Comparison of ENCODE assay signal across 8 cellular contexts in the genomic region with DNA sequence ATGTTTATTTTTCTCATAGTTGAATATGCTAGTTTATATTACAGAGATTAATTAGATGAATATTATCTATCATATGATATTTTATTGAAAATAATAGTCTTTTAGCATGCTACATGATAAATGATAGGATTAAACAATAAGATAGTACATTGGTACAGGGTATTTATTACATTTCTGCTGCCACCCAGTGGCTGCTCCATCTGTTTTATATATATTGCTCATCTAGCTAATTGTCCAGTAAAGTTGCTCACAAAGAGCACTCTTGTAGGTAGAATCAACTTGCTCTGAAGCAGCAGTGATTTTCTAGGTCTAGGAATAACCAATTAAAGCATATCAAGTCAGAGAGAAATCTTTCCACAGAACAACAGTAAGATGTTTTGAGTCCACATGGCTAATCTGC.
DNase-seq lines count a peak whose midpoint lies in the region; ATAC-seq and TF ChIP-seq lines count a peak whose summit lies in the region.

No MANE protein-coding gene starts in this region.

- no peaks in the 10 kb centered on the region for H3K9me2 ChIP-seq in SU-DHL-6 (replicated peaks; ENCODE audit: insufficient read depth, low read length)

- H3K4me3 ChIP-seq in BE2C (ENCODE audit: low read depth, low read length), result no peak overlapping the region
- H3K4me3 ChIP-seq in SU-DHL-6 (ENCODE audit: insufficient read depth, low read length, poor library complexity, severe bottlenecking), result no peak overlapping the region

- H3K9me3 ChIP-seq in BE2C, result no peaks in the 10 kb centered on the region
- H3K9me3 ChIP-seq in SU-DHL-6 (ENCODE audit: insufficient read depth, low read length), result no peaks in the 10 kb centered on the region

- H3K4me1 ChIP-seq in BE2C, result no peaks in the 10 kb centered on the region

- H3K36me3 ChIP-seq in BE2C (no peaks in the 10 kb centered on the region), SU-DHL-6 (ENCODE audit: low read length) (no peaks in the 10 kb centered on the region)

- no peaks in the 10 kb centered on the region for H3F3A ChIP-seq in SU-DHL-6 (ENCODE audit: insufficient read depth)

- DNase-seq in BE2C (no peak), iris pigment epithelial cell (ENCODE audit: low read depth) (peak; percentile 12), NCI-H774 (lab: John Stamatoyannopoulos, UW) (no peak)

- no peak overlapping the region for H3K27ac ChIP-seq in SU-DHL-6 (ENCODE audit: low read depth, low read length)

- TF ChIP-seq CTCF in BE2C (IDR thresholded peaks at IDR 0.05; ENCODE audit: low read depth, low read length) (peak; percentile 30), SU-DHL-6 (IDR thresholded peaks at IDR 0.05; ENCODE audit: insufficient read depth, low read length, poor library complexity, severe bottlenecking) (peak; percentile 49)

- H4K20me1 ChIP-seq in SU-DHL-6 (ENCODE audit: low read depth, low read length), result no peaks in the 10 kb centered on the region

- H3K27me3 ChIP-seq in BE2C (no peaks in the 10 kb centered on the region), SU-DHL-6 (ENCODE audit: low read length) (no peaks in the 10 kb centered on the region)

- H3K9ac ChIP-seq in SU-DHL-6 (ENCODE audit: low read length), result no peak overlapping the region

- ATAC-seq in HG02938 (IDR thresholded peaks at IDR 0.05; ENCODE audit: unreplicated experiment) (peak; percentile 56), GM18520 (IDR thresholded peaks at IDR 0.05; ENCODE audit: unreplicated experiment) (no peak), HG03521 (IDR thresholded peaks at IDR 0.05; ENCODE audit: unreplicated experiment) (no peak), GM18867 (IDR thresholded peaks at IDR 0.05; ENCODE audit: unreplicated experiment) (no peak)

- H3K79me2 ChIP-seq in SU-DHL-6 (ENCODE audit: insufficient read depth, low read length), result no peaks in the 10 kb centered on the region

- H2AFZ ChIP-seq in SU-DHL-6 (ENCODE audit: low read depth, low read length, severe bottlenecking), result no peak overlapping the region

- H3K4me2 ChIP-seq in SU-DHL-6 (ENCODE audit: low read depth, low read length, poor library complexity, severe bottlenecking), result no peak overlapping the region
